Comparison of ENCODE assay signal across 1 cellular context in genomic region chr20:44885392-44886275, GRCh38.
TF ChIP-seq lines count a peak whose summit lies in the region.

Gene YWHAB (plus strand): TSS chr20:44885705. CDS start chr20:44901534, 15,829 bp downstream.

TF ChIP-seq in HepG2, 621 proteins besides CTCF, POLR2A, EP300 and RAD21 (continued from another document and continues in another):
- TF ChIP-seq ZNF75D (CRISPR knock-in tag; IDR thresholded peaks at IDR 0.05; ENCODE audit: borderline replicate concordance) (no peak), ZNF367 (CRISPR knock-in tag; IDR thresholded peaks at IDR 0.05; ENCODE audit: borderline replicate concordance) (no peak), ZNF781 (CRISPR knock-in tag; IDR thresholded peaks at IDR 0.05; ENCODE audit: borderline replicate concordance, not compliant biosample characterization) (no peak), MATR3 (CRISPR knock-in tag; IDR thresholded peaks at IDR 0.05) (no peak), EZH2 (conservative IDR thresholded peaks at IDR 0.05; ENCODE audit: low read depth, low read length) (no peak), SCMH1 (CRISPR knock-in tag; IDR thresholded peaks at IDR 0.05; ENCODE audit: borderline replicate concordance) (no peak), RORA (CRISPR knock-in tag; IDR thresholded peaks at IDR 0.05) (no peak), ZNF614 (CRISPR knock-in tag; IDR thresholded peaks at IDR 0.05; ENCODE audit: borderline replicate concordance) (no peak; the same call in none of the 2 replicates), DMAP1 (CRISPR knock-in tag; IDR thresholded peaks at IDR 0.05) (peak; percentile 92), THAP7 (CRISPR knock-in tag; IDR thresholded peaks at IDR 0.05) (0 out of 2 replicates have a peak, but pooled peaks have one; percentile 7), NR0B2 (CRISPR knock-in tag; IDR thresholded peaks at IDR 0.05) (peak; percentile 59), CHCHD3 (CRISPR knock-in tag; IDR thresholded peaks at IDR 0.05) (0 out of 2 replicates have a peak, but pooled peaks have one; percentile 14), HNRNPH1 (optimal IDR thresholded peaks at IDR 0.05; ENCODE audit: low read depth, low read length) (no peak), TRAFD1 (CRISPR knock-in tag; IDR thresholded peaks at IDR 0.05; ENCODE audit: borderline replicate concordance) (no peak), GATAD2A (CRISPR knock-in tag; IDR thresholded peaks at IDR 0.05) (peak; percentile 54; the same call in 1 of the 2 replicates), ZNF501 (CRISPR knock-in tag; IDR thresholded peaks at IDR 0.05) (peak; percentile 99), HIC2 (CRISPR knock-in tag; IDR thresholded peaks at IDR 0.05; ENCODE audit: low read depth) (0 out of 2 replicates have a peak, but pooled peaks have one; percentile 9), RCOR2 (CRISPR knock-in tag; IDR thresholded peaks at IDR 0.05) (no peak)
- TF ChIP-seq, protein P1, sequence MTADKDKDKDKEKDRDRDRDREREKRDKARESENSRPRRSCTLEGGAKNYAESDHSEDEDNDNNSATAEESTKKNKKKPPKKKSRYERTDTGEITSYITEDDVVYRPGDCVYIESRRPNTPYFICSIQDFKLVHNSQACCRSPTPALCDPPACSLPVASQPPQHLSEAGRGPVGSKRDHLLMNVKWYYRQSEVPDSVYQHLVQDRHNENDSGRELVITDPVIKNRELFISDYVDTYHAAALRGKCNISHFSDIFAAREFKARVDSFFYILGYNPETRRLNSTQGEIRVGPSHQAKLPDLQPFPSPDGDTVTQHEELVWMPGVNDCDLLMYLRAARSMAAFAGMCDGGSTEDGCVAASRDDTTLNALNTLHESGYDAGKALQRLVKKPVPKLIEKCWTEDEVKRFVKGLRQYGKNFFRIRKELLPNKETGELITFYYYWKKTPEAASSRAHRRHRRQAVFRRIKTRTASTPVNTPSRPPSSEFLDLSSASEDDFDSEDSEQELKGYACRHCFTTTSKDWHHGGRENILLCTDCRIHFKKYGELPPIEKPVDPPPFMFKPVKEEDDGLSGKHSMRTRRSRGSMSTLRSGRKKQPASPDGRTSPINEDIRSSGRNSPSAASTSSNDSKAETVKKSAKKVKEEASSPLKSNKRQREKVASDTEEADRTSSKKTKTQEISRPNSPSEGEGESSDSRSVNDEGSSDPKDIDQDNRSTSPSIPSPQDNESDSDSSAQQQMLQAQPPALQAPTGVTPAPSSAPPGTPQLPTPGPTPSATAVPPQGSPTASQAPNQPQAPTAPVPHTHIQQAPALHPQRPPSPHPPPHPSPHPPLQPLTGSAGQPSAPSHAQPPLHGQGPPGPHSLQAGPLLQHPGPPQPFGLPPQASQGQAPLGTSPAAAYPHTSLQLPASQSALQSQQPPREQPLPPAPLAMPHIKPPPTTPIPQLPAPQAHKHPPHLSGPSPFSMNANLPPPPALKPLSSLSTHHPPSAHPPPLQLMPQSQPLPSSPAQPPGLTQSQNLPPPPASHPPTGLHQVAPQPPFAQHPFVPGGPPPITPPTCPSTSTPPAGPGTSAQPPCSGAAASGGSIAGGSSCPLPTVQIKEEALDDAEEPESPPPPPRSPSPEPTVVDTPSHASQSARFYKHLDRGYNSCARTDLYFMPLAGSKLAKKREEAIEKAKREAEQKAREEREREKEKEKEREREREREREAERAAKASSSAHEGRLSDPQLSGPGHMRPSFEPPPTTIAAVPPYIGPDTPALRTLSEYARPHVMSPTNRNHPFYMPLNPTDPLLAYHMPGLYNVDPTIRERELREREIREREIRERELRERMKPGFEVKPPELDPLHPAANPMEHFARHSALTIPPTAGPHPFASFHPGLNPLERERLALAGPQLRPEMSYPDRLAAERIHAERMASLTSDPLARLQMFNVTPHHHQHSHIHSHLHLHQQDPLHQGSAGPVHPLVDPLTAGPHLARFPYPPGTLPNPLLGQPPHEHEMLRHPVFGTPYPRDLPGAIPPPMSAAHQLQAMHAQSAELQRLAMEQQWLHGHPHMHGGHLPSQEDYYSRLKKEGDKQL (CRISPR knock-in tag; IDR thresholded peaks at IDR 0.05; ENCODE audit: low read depth) = peak; percentile 83
- TF ChIP-seq, protein P2, sequence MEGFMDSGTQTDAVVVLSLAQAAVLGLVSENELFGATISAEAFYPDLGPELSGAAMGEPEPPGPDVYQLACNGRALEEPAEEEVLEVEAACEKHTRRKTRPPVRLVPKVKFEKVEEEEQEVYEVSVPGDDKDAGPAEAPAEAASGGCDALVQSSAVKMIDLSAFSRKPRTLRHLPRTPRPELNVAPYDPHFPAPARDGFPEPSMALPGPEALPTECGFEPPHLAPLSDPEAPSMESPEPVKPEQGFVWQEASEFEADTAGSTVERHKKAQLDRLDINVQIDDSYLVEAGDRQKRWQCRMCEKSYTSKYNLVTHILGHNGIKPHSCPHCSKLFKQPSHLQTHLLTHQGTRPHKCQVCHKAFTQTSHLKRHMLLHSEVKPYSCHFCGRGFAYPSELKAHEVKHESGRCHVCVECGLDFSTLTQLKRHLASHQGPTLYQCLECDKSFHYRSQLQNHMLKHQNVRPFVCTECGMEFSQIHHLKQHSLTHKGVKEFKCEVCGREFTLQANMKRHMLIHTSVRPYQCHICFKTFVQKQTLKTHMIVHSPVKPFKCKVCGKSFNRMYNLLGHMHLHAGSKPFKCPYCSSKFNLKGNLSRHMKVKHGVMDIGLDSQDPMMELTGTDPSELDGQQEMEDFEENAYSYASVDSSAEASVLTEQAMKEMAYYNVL (CRISPR knock-in tag; IDR thresholded peaks at IDR 0.05; ENCODE audit: borderline replicate concordance) = peak; percentile 86; the same call in 1 of the 2 replicates
- TF ChIP-seq, protein P3, sequence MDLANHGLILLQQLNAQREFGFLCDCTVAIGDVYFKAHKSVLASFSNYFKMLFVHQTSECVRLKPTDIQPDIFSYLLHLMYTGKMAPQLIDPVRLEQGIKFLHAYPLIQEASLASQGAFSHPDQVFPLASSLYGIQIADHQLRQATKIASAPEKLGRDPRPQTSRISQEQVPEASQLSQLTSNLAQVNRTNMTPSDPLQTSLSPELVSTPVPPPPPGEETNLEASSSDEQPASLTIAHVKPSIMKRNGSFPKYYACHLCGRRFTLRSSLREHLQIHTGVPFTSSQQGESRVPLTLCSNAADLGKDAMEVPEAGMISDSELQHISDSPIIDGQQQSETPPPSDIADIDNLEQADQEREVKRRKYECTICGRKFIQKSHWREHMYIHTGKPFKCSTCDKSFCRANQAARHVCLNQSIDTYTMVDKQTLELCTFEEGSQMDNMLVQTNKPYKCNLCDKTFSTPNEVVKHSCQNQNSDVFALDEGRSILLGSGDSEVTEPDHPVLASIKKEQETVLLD (CRISPR knock-in tag; IDR thresholded peaks at IDR 0.05; ENCODE audit: low read depth) = peak; percentile 96
- TF ChIP-seq, protein P4, sequence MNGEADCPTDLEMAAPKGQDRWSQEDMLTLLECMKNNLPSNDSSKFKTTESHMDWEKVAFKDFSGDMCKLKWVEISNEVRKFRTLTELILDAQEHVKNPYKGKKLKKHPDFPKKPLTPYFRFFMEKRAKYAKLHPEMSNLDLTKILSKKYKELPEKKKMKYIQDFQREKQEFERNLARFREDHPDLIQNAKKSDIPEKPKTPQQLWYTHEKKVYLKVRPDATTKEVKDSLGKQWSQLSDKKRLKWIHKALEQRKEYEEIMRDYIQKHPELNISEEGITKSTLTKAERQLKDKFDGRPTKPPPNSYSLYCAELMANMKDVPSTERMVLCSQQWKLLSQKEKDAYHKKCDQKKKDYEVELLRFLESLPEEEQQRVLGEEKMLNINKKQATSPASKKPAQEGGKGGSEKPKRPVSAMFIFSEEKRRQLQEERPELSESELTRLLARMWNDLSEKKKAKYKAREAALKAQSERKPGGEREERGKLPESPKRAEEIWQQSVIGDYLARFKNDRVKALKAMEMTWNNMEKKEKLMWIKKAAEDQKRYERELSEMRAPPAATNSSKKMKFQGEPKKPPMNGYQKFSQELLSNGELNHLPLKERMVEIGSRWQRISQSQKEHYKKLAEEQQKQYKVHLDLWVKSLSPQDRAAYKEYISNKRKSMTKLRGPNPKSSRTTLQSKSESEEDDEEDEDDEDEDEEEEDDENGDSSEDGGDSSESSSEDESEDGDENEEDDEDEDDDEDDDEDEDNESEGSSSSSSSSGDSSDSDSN (CRISPR knock-in tag; IDR thresholded peaks at IDR 0.05) = peak; percentile 89
- TF ChIP-seq, protein P5, sequence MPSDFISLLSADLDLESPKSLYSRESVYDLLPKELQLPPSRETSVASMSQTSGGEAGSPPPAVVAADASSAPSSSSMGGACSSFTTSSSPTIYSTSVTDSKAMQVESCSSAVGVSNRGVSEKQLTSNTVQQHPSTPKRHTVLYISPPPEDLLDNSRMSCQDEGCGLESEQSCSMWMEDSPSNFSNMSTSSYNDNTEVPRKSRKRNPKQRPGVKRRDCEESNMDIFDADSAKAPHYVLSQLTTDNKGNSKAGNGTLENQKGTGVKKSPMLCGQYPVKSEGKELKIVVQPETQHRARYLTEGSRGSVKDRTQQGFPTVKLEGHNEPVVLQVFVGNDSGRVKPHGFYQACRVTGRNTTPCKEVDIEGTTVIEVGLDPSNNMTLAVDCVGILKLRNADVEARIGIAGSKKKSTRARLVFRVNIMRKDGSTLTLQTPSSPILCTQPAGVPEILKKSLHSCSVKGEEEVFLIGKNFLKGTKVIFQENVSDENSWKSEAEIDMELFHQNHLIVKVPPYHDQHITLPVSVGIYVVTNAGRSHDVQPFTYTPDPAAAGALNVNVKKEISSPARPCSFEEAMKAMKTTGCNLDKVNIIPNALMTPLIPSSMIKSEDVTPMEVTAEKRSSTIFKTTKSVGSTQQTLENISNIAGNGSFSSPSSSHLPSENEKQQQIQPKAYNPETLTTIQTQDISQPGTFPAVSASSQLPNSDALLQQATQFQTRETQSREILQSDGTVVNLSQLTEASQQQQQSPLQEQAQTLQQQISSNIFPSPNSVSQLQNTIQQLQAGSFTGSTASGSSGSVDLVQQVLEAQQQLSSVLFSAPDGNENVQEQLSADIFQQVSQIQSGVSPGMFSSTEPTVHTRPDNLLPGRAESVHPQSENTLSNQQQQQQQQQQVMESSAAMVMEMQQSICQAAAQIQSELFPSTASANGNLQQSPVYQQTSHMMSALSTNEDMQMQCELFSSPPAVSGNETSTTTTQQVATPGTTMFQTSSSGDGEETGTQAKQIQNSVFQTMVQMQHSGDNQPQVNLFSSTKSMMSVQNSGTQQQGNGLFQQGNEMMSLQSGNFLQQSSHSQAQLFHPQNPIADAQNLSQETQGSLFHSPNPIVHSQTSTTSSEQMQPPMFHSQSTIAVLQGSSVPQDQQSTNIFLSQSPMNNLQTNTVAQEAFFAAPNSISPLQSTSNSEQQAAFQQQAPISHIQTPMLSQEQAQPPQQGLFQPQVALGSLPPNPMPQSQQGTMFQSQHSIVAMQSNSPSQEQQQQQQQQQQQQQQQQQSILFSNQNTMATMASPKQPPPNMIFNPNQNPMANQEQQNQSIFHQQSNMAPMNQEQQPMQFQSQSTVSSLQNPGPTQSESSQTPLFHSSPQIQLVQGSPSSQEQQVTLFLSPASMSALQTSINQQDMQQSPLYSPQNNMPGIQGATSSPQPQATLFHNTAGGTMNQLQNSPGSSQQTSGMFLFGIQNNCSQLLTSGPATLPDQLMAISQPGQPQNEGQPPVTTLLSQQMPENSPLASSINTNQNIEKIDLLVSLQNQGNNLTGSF (CRISPR knock-in tag; IDR thresholded peaks at IDR 0.05) = peak; percentile 23; the same call in 1 of the 2 replicates
- TF ChIP-seq, protein P6, sequence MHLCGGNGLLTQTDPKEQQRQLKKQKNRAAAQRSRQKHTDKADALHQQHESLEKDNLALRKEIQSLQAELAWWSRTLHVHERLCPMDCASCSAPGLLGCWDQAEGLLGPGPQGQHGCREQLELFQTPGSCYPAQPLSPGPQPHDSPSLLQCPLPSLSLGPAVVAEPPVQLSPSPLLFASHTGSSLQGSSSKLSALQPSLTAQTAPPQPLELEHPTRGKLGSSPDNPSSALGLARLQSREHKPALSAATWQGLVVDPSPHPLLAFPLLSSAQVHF (CRISPR knock-in tag; IDR thresholded peaks at IDR 0.05) = 0 out of 2 replicates have a peak, but pooled peaks have one; percentile 62
